ENCODE assay signal across 8 cellular contexts in genomic region chr16:28974007-28974436, GRCh38. TPM values are rescaled to one million over a fixed set of nuclear protein-coding genes. Genes with fewer than 3 reads are reported as not detected.
DNase-seq lines count a peak whose midpoint lies in the region; ATAC-seq and TF ChIP-seq lines count a peak whose summit lies in the region.

No MANE protein-coding gene starts in this region.

- H3K4me1 ChIP-seq in BE2C (no peaks in the 10 kb centered on the region; the same call in 1 of the 2 replicates), Panc1 (ENCODE audit: control insufficient read depth, insufficient read depth, low read length) (peaks cover 7% of the 10 kb centered on the region), breast epithelium (peaks cover 0 to 10% of the 10 kb centered on the region in 2 donors), sigmoid colon (peaks cover 0 to 25% (median 16%) of the 10 kb centered on the region in 4 donors)

- in situ Hi-C loops in GM13977 (cut with MboI; ENCODE audit: low pct_unique_long_range_greater_than_20kb, low sequenced_read_pairs, unreplicated experiment), result no loop called here
- in situ Hi-C loops in Panc1 (cut with HindIII; ENCODE audit: low pct_unique_long_range_greater_than_20kb, low sequenced_read_pairs), result no loop called here

- DNase-seq in BE2C, result peak; percentile 86
- DNase-seq in GM13977 (ENCODE audit: low spot score), result no peak
- peak; percentile 73 for DNase-seq in HT1080 (ENCODE audit: low read depth)
- DNase-seq in Panc1 (ENCODE audit: low read depth, low spot score), result no peak
- peak in 1 of 2 donors; percentile 30 for DNase-seq in breast epithelium (ENCODE audit: low spot score in 2 of 2)
- peak; percentile 70 for DNase-seq in iPS-NIHi11 (ENCODE audit: low spot score)
- DNase-seq in sigmoid colon, result no peak
- no peak for DNase-seq in GM19238 (ENCODE audit: insufficient read length, low spot score)

- H3K27ac ChIP-seq in Panc1 (ENCODE audit: low read length) (peak overlapping the region; percentile 97), breast epithelium (peak overlapping the region; percentile 86 to 89), sigmoid colon (peak overlapping the region; percentile 75 to 87 (median 85))

- CTCF ChIA-PET in Panc1 (lab: Charles Lee), result interaction anchor here (0.6 to 0.7 kb wide), 2 partner anchors 23 to 34 kb away, joined by 3 to 7 read pairs; partner anchors contain the start of gene NFATC2IP

- BruUV-seq in Panc1 (replicated peaks; lab: Mats Ljungman, UMichigan), result TSS peak; percentile 99

- intact Hi-C loops in Panc1 (cut with micrococcal nuclease; ENCODE audit: unreplicated experiment) (no loop called here), breast epithelium (cut with DNase I; ENCODE audit: low total_unique reads) (no loop called here), sigmoid colon (cut with DNase I) (no loop called here)

- no peak for TF ChIP-seq EP300 in sigmoid colon (IDR thresholded peaks at IDR 0.05)

- 0% methylated on average over 17 of the region's 17 CpGs for WGBS in sigmoid colon, 2 donors

- ATAC-seq in Panc1, result peak; percentile 70

- no peaks in the 10 kb centered on the region for H3K27me3 ChIP-seq in BE2C
- no peaks in the 10 kb centered on the region for H3K27me3 ChIP-seq in Panc1 (ENCODE audit: control insufficient read depth, insufficient read depth, low read length)
- no peaks in the 10 kb centered on the region for H3K27me3 ChIP-seq in breast epithelium
- no peaks in the 10 kb centered on the region for H3K27me3 ChIP-seq in sigmoid colon

- no peak for TF ChIP-seq POLR2A in breast epithelium (IDR thresholded peaks at IDR 0.05)
- TF ChIP-seq POLR2A in sigmoid colon (IDR thresholded peaks at IDR 0.05), result no peak

- POLR2A ChIA-PET in Panc1 (lab: Charles Lee), result no interaction called here

- TF ChIP-seq CTCF in BE2C (IDR thresholded peaks at IDR 0.05; ENCODE audit: low read depth, low read length), result peak; percentile 88
- peak; percentile 56 for TF ChIP-seq CTCF in GM13977 (IDR thresholded peaks at IDR 0.05; ENCODE audit: extremely low read depth, insufficient read depth, missing control alignments)
- TF ChIP-seq CTCF in Panc1 (IDR thresholded peaks at IDR 0.05), result peak; percentile 84
- TF ChIP-seq CTCF in breast epithelium (IDR thresholded peaks at IDR 0.05), result peak in 2 of 3 donors; percentile 33 to 44
- TF ChIP-seq CTCF in sigmoid colon (IDR thresholded peaks at IDR 0.05), result peak; percentile 15 to 61 (median 57)

- peak overlapping the region; percentile 96 for H3K4me3 ChIP-seq in BE2C (ENCODE audit: low read depth, low read length)
- H3K4me3 ChIP-seq in Panc1 (ENCODE audit: low read depth in 2 of 2, low read length in 2 of 2), result peak overlapping the region; percentile 95 to 96
- H3K4me3 ChIP-seq in breast epithelium, result peak overlapping the region; percentile 79 to 95 (median 94)
- H3K4me3 ChIP-seq in sigmoid colon, result peak overlapping the region; percentile 66 to 98 (median 91)

- H3K36me3 ChIP-seq in BE2C, result no peaks in the 10 kb centered on the region
- H3K36me3 ChIP-seq in Panc1 (ENCODE audit: control insufficient read depth, insufficient read depth, low read length), result no peaks in the 10 kb centered on the region; the same call in 1 of the 2 replicates
- no peaks in the 10 kb centered on the region for H3K36me3 ChIP-seq in breast epithelium
- H3K36me3 ChIP-seq in sigmoid colon, result peaks cover 0 to 14% (median 9%) of the 10 kb centered on the region in 4 donors

- H3K9me3 ChIP-seq in BE2C, result no peaks in the 10 kb centered on the region
- no peaks in the 10 kb centered on the region for H3K9me3 ChIP-seq in Panc1 (ENCODE audit: control insufficient read depth, insufficient read depth, low read depth, low read length)
- no peaks in the 10 kb centered on the region for H3K9me3 ChIP-seq in breast epithelium
- no peaks in the 10 kb centered on the region for H3K9me3 ChIP-seq in sigmoid colon

RNA-seq across cellular contexts. Expression of gene SPNS1, which starts 0.6 kb away (rescaled TPM):
- 56.8 TPM for polyA plus RNA-seq in BE2C (2012; ENCODE audit: insufficient read depth, insufficient read length, low read depth)
- total RNA-seq in HT1080 (2014; rRNA removed; shearing (Covaris generic)), result 36.5 and 45.6 TPM in 2 replicates
- polyA plus RNA-seq in HT1080 (2015; cell fraction: cytosol; rRNA removed), result 41.0 and 42.3 TPM in 2 replicates
- polyA plus RNA-seq in HT1080 (2015; cell fraction: nucleus; rRNA removed), result 60.1 and 70.2 TPM in 2 replicates
- total RNA-seq in Panc1 (2021; ENCODE audit: unreplicated experiment), result 79.1 TPM
- polyA plus RNA-seq in Panc1 (2012; ENCODE audit: insufficient read length), result 84.3 TPM
- total RNA-seq in breast epithelium, result 10 to 100 TPM; 15.1 to 19.5 (median 17.8) TPM
- 10 to 100 TPM; 14.3 to 30.5 (median 14.7) TPM for total RNA-seq in sigmoid colon
- polyA plus RNA-seq in sigmoid colon, result 10 to 100 TPM in 2 of 3 donors, 1 to 10 TPM in 1; 6.6 to 40.2 (median 14.1) TPM

RNA-seq across cellular contexts. Expression of gene LAT, which starts 10.8 kb away (rescaled TPM):
- polyA plus RNA-seq in BE2C (2012; ENCODE audit: insufficient read depth, insufficient read length, low read depth), result 4.0 TPM
- 32.7 and 44.1 TPM in 2 replicates for total RNA-seq in HT1080 (2014; rRNA removed; shearing (Covaris generic))
- 26.4 and 33.5 TPM in 2 replicates for polyA plus RNA-seq in HT1080 (2015; cell fraction: cytosol; rRNA removed)
- polyA plus RNA-seq in HT1080 (2015; cell fraction: nucleus; rRNA removed), result 39.9 and 55.1 TPM in 2 replicates
- 3.7 TPM for total RNA-seq in Panc1 (2021; ENCODE audit: unreplicated experiment)
- polyA plus RNA-seq in Panc1 (2012; ENCODE audit: insufficient read length), result 4.2 TPM
- 1 to 10 TPM; 4.0 to 8.2 (median 4.3) TPM for total RNA-seq in breast epithelium
- 10 to 100 TPM in 2 of 4 donors, 1 to 10 TPM in 2; 6.6 to 19.1 (median 9.3) TPM for total RNA-seq in sigmoid colon
- 10 to 100 TPM in 1 of 3 donors, 1 to 10 TPM in 2; 1.4 to 26.2 (median 2.4) TPM for polyA plus RNA-seq in sigmoid colon

RNA-seq across cellular contexts. Expression of gene NFATC2IP, which starts 23.3 kb away (rescaled TPM):
- 20.0 TPM for polyA plus RNA-seq in BE2C (2012; ENCODE audit: insufficient read depth, insufficient read length, low read depth)
- total RNA-seq in HT1080 (2014; rRNA removed; shearing (Covaris generic)), result 30.4 and 33.2 TPM in 2 replicates
- polyA plus RNA-seq in HT1080 (2015; cell fraction: cytosol; rRNA removed), result 26.0 and 26.2 TPM in 2 replicates
- 177 and 185 TPM in 2 replicates for polyA plus RNA-seq in HT1080 (2015; cell fraction: nucleus; rRNA removed)
- total RNA-seq in Panc1 (2021; ENCODE audit: unreplicated experiment), result 47.3 TPM
- polyA plus RNA-seq in Panc1 (2012; ENCODE audit: insufficient read length), result 30.5 TPM
- total RNA-seq in breast epithelium, result 10 to 100 TPM; 23.2 to 38.1 (median 27.9) TPM
- total RNA-seq in sigmoid colon, result 10 to 100 TPM; 17.4 to 32.4 (median 22.3) TPM
- 10 to 100 TPM; 12.6 to 42.5 (median 16.2) TPM for polyA plus RNA-seq in sigmoid colon

RNA-seq across cellular contexts. Expression of gene CD19, which starts 42.3 kb away (rescaled TPM):
- polyA plus RNA-seq in BE2C (2012; ENCODE audit: insufficient read depth, insufficient read length, low read depth), result not detected
- total RNA-seq in HT1080 (2014; rRNA removed; shearing (Covaris generic)), result not detected in 2 replicates
- polyA plus RNA-seq in HT1080 (2015; cell fraction: cytosol; rRNA removed), result not detected in 2 replicates
- polyA plus RNA-seq in HT1080 (2015; cell fraction: nucleus; rRNA removed), result 0.20 TPM in 1 of 2 replicates, not detected in the other
- total RNA-seq in Panc1 (2021; ENCODE audit: unreplicated experiment) (not detected), breast epithelium (not detected), sigmoid colon (not detected)
- not detected for polyA plus RNA-seq in Panc1 (2012; ENCODE audit: insufficient read length)
- polyA plus RNA-seq in sigmoid colon, result 10 to 100 TPM in 1 of 3 donors, 1 to 10 TPM in 1, not detected in 1; 1.4 to 45.9 TPM

RNA-seq across cellular contexts. Expression of gene RABEP2, which starts 49.0 kb away (rescaled TPM):
- polyA plus RNA-seq in BE2C (2012; ENCODE audit: insufficient read depth, insufficient read length, low read depth), result 47.7 TPM
- 24.7 and 28.0 TPM in 2 replicates for total RNA-seq in HT1080 (2014; rRNA removed; shearing (Covaris generic))
- 17.6 and 21.4 TPM in 2 replicates for polyA plus RNA-seq in HT1080 (2015; cell fraction: cytosol; rRNA removed)
- 18.4 and 25.6 TPM in 2 replicates for polyA plus RNA-seq in HT1080 (2015; cell fraction: nucleus; rRNA removed)
- total RNA-seq in Panc1 (2021; ENCODE audit: unreplicated experiment) (24.8 TPM), breast epithelium (10 to 100 TPM; 14.2 to 35.1 (median 25.6) TPM), sigmoid colon (10 to 100 TPM in 3 of 4 donors, 1 to 10 TPM in 1; 9.9 to 43.2 (median 15.0) TPM)
- 36.9 TPM for polyA plus RNA-seq in Panc1 (2012; ENCODE audit: insufficient read length)
- 10 to 100 TPM; 30.0 to 48.7 (median 35.4) TPM for polyA plus RNA-seq in sigmoid colon

Comparison
In these comparisons a context has a peak if more than half of its experiments do, and no peak if none do; other contexts are left out.
1. DNase-seq: peak in BE2C (single experiment), HT1080 (single experiment) and iPS-NIHi11 (single experiment); none in GM13977 (single experiment), Panc1 (single experiment), sigmoid colon (single experiment) and GM19238 (single experiment).
2. Peak in every context shown above with its lines, with median percentiles within 50 percentile points of each other: H3K4me3 ChIP-seq, CTCF ChIP-seq and H3K27ac ChIP-seq.